1 cellular context compared by ENCODE assay signal in genomic region chr6:107957165-107957908, GRCh38.
TF ChIP-seq lines count a peak whose summit lies in the region.

No MANE protein-coding gene starts in this region.

TF ChIP-seq in HepG2, 621 proteins besides CTCF, POLR2A, EP300 and RAD21 (continued from another document and continues in another):
- TF ChIP-seq MAX (IDR thresholded peaks at IDR 0.05), result no peak
- TF ChIP-seq ZBTB3 (CRISPR knock-in tag; IDR thresholded peaks at IDR 0.05; ENCODE audit: borderline replicate concordance, low read depth), result no peak
- 0 out of 2 replicates have a peak, but pooled peaks have one; percentile 7 for TF ChIP-seq TFAP4 (IDR thresholded peaks at IDR 0.05; ENCODE audit: borderline replicate concordance, low read depth)
- TF ChIP-seq SMAD3 (CRISPR knock-in tag; IDR thresholded peaks at IDR 0.05), result no peak
- no peak; the same call in 1 of the 2 replicates for TF ChIP-seq AFF4 (CRISPR knock-in tag; IDR thresholded peaks at IDR 0.05)
- TF ChIP-seq ZHX1 (CRISPR knock-in tag; IDR thresholded peaks at IDR 0.05; ENCODE audit: low read depth), result no peak
- TF ChIP-seq CBX5 (CRISPR knock-in tag; IDR thresholded peaks at IDR 0.05; ENCODE audit: borderline replicate concordance), result no peak; the same call in 1 of the 2 replicates
- TF ChIP-seq NAIF1 (CRISPR knock-in tag; IDR thresholded peaks at IDR 0.05; ENCODE audit: borderline replicate concordance), result 0 out of 2 replicates have a peak, but pooled peaks have one; percentile 6
- TF ChIP-seq IKZF5 (CRISPR knock-in tag; IDR thresholded peaks at IDR 0.05), result 0 out of 2 replicates have a peak, but pooled peaks have one; percentile 15
- no peak for TF ChIP-seq ZBTB39 (CRISPR knock-in tag; IDR thresholded peaks at IDR 0.05)
- TF ChIP-seq NR1H2 (CRISPR knock-in tag; IDR thresholded peaks at IDR 0.05; ENCODE audit: borderline replicate concordance, low read depth), result no peak
- TF ChIP-seq ZSCAN9 (CRISPR knock-in tag; IDR thresholded peaks at IDR 0.05; ENCODE audit: borderline replicate concordance), result no peak
- no peak for TF ChIP-seq RBAK (CRISPR knock-in tag; IDR thresholded peaks at IDR 0.05)
- no peak for TF ChIP-seq ARHGAP35 (CRISPR knock-in tag; IDR thresholded peaks at IDR 0.05; ENCODE audit: borderline replicate concordance)
- no peak for TF ChIP-seq ARNT (IDR thresholded peaks at IDR 0.05)
- 0 out of 2 replicates have a peak, but pooled peaks have one; percentile 23 for TF ChIP-seq ZBTB46 (CRISPR knock-in tag; IDR thresholded peaks at IDR 0.05; ENCODE audit: borderline replicate concordance)
- 0 out of 2 replicates have a peak, but pooled peaks have one; percentile 5 for TF ChIP-seq ZBTB42 (CRISPR knock-in tag; IDR thresholded peaks at IDR 0.05)
- no peak for TF ChIP-seq NFYC (CRISPR knock-in tag; IDR thresholded peaks at IDR 0.05)
- no peak for TF ChIP-seq PRDM10 (CRISPR knock-in tag; IDR thresholded peaks at IDR 0.05; ENCODE audit: low read depth)
- 0 out of 2 replicates have a peak, but pooled peaks have one; percentile 3 for TF ChIP-seq E2F5 (CRISPR knock-in tag; conservative IDR thresholded peaks at IDR 0.05)
- TF ChIP-seq SMYD3 (CRISPR knock-in tag; IDR thresholded peaks at IDR 0.05), result no peak
- no peak for TF ChIP-seq ZFAT (CRISPR knock-in tag; conservative IDR thresholded peaks at IDR 0.05)
- TF ChIP-seq U2AF2 (IDR thresholded peaks at IDR 0.05; ENCODE audit: low read depth, low read length), result no peak
- peak; percentile 52; the same call in 1 of the 2 replicates for TF ChIP-seq HINFP (CRISPR knock-in tag; IDR thresholded peaks at IDR 0.05; ENCODE audit: low read depth)
- TF ChIP-seq ZNF629 (CRISPR knock-in tag; conservative IDR thresholded peaks at IDR 0.05), result no peak
- no peak for TF ChIP-seq CC2D1A (CRISPR knock-in tag; IDR thresholded peaks at IDR 0.05)
- TF ChIP-seq ASH2L (IDR thresholded peaks at IDR 0.05; ENCODE audit: insufficient read length, low read depth, low read length), result peak; percentile 9
- peak; percentile 28; the same call in 1 of the 2 replicates for TF ChIP-seq KAT8 (CRISPR knock-in tag; IDR thresholded peaks at IDR 0.05)
- no peak for TF ChIP-seq MTF1 (CRISPR knock-in tag; IDR thresholded peaks at IDR 0.05)
- no peak for TF ChIP-seq MLXIP (CRISPR knock-in tag; IDR thresholded peaks at IDR 0.05; ENCODE audit: borderline replicate concordance)
- no peak for TF ChIP-seq ZNF205 (CRISPR knock-in tag; IDR thresholded peaks at IDR 0.05)
